In the genomic region with DNA sequence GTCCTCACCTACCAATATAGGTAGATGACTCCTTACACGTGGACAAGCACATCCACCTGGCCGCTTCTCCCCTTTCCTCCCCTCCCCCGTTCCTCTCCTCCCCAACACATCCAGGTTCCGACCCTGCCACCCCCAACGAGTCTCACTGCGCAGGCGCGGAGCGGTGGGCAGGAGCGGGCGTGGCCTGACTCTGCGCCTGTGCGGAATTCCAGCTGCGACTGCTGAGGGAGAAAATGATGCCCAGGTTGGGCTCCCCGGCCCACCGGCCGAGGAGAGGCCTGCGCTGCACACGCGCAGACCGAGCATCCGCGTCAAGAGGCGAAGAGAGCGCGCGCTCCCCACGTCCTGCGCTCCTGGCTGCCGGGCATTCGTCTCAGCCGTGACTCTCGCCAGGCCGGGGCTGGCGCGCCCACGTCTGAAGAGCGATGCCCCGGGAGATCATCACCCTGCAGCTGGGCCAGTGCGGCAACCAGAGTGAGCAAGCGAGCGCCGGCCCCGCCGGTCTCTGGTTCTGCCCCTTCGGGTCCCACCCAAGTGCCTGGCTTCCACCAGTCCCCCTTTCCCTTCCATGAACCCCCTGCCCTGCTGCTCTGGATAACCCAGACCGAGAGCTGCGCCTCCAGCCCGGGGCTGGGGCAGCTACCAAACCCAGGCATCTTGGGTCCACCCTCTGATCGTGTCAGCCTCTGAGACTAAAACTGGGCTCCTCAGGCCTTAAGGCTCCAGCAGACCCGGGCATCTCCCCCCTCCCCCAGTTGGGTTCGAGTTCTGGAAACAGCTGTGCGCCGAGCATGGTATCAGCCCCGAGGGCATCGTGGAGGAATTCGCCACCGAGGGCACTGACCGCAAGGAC, we compare ENCODE assay signal across 1 cellular context.
TF ChIP-seq lines count a peak whose summit lies in the region.

A gene (plus strand): TSS at position 206 of the 853 bp plus-strand sequence. CDS start 220 bp downstream, at position 426.

TF ChIP-seq in GM12878, 131 proteins besides CTCF, POLR2A, EP300 and RAD21 (continued from another document):
- TF ChIP-seq, protein P1, sequence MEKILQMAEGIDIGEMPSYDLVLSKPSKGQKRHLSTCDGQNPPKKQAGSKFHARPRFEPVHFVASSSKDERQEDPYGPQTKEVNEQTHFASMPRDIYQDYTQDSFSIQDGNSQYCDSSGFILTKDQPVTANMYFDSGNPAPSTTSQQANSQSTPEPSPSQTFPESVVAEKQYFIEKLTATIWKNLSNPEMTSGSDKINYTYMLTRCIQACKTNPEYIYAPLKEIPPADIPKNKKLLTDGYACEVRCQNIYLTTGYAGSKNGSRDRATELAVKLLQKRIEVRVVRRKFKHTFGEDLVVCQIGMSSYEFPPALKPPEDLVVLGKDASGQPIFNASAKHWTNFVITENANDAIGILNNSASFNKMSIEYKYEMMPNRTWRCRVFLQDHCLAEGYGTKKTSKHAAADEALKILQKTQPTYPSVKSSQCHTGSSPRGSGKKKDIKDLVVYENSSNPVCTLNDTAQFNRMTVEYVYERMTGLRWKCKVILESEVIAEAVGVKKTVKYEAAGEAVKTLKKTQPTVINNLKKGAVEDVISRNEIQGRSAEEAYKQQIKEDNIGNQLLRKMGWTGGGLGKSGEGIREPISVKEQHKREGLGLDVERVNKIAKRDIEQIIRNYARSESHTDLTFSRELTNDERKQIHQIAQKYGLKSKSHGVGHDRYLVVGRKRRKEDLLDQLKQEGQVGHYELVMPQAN (conservative IDR thresholded peaks at IDR 0.05): 0 out of 2 replicates have a peak, but pooled peaks have one; percentile 30
- TF ChIP-seq, protein P2, sequence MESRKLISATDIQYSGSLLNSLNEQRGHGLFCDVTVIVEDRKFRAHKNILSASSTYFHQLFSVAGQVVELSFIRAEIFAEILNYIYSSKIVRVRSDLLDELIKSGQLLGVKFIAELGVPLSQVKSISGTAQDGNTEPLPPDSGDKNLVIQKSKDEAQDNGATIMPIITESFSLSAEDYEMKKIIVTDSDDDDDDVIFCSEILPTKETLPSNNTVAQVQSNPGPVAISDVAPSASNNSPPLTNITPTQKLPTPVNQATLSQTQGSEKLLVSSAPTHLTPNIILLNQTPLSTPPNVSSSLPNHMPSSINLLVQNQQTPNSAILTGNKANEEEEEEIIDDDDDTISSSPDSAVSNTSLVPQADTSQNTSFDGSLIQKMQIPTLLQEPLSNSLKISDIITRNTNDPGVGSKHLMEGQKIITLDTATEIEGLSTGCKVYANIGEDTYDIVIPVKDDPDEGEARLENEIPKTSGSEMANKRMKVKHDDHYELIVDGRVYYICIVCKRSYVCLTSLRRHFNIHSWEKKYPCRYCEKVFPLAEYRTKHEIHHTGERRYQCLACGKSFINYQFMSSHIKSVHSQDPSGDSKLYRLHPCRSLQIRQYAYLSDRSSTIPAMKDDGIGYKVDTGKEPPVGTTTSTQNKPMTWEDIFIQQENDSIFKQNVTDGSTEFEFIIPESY (IDR thresholded peaks at IDR 0.05): no peak
- TF ChIP-seq SMARCA5 (IDR thresholded peaks at IDR 0.05) (no peak), ESRRA (IDR thresholded peaks at IDR 0.05; ENCODE audit: low read length) (no peak), WRNIP1 (IDR thresholded peaks at IDR 0.05; ENCODE audit: borderline replicate concordance, low read depth, low read length) (no peak), MXI1 (IDR thresholded peaks at IDR 0.05; ENCODE audit: low read depth, low read length) (peak; percentile 56; the same call in 1 of the 2 replicates), BHLHE40 (IDR thresholded peaks at IDR 0.05; ENCODE audit: borderline replicate concordance in 1 of 2, low read depth in 2 of 2, low read length in 1 of 2) (peak in 1 of 2 experiments; percentile 31; a peak in 1 of 4 replicates), RAD51 (IDR thresholded peaks at IDR 0.05) (no peak), SP1 (IDR thresholded peaks at IDR 0.05; ENCODE audit: low read depth, low read length) (peak; percentile 23), CEBPB (IDR thresholded peaks at IDR 0.05; ENCODE audit: borderline replicate concordance in 1 of 2, low read depth in 2 of 2, low read length in 2 of 2) (no peak), PAX8 (IDR thresholded peaks at IDR 0.05) (no peak), BACH1 (IDR thresholded peaks at IDR 0.05; ENCODE audit: borderline replicate concordance) (0 out of 2 replicates have a peak, but pooled peaks have one; percentile 29), IRF4 (IDR thresholded peaks at IDR 0.05; ENCODE audit: low read depth, low read length) (no peak), TARDBP (IDR thresholded peaks at IDR 0.05; ENCODE audit: borderline replicate concordance) (no peak), ZNF207 (IDR thresholded peaks at IDR 0.05; ENCODE audit: borderline replicate concordance) (peak; percentile 47; the same call in 1 of the 2 replicates), RBBP5 (conservative IDR thresholded peaks at IDR 0.05) (no peak), FOS (IDR thresholded peaks at IDR 0.05; ENCODE audit: borderline replicate concordance, extremely low read depth, insufficient read length) (no peak), MEF2A (IDR thresholded peaks at IDR 0.05; ENCODE audit: insufficient read depth, low read depth, low read length) (no peak), SMAD5 (IDR thresholded peaks at IDR 0.05; ENCODE audit: low read depth) (no peak), EGR1 (IDR thresholded peaks at IDR 0.05; ENCODE audit: borderline replicate concordance in 1 of 2, low read depth in 2 of 2, low read length in 2 of 2) (0 out of 3 replicates have a peak, but pooled peaks of 1 of the 2 experiments have one; percentile 14), TCF12 (IDR thresholded peaks at IDR 0.05; ENCODE audit: low read depth, low read length) (0 out of 2 replicates have a peak, but pooled peaks have one; percentile 7), CBX5 (IDR thresholded peaks at IDR 0.05; ENCODE audit: low read depth) (no peak), RELA (IDR thresholded peaks at IDR 0.05; ENCODE audit: borderline replicate concordance, partially characterized antibody) (no peak), LARP7 (IDR thresholded peaks at IDR 0.05) (peak; percentile 66; the same call in 1 of the 2 replicates), GATAD2B (conservative IDR thresholded peaks at IDR 0.05; ENCODE audit: low read depth) (peak; percentile 61; the same call in 1 of the 2 replicates), HDGF (IDR thresholded peaks at IDR 0.05) (peak; percentile 78; the same call in 1 of the 2 replicates), ETV6 (conservative IDR thresholded peaks at IDR 0.05 in 1 of 2, IDR thresholded peaks at IDR 0.05 in 1 of 2; ENCODE audit: borderline replicate concordance in 1 of 2, low read depth in 1 of 2) (no peak), NRF1 (conservative IDR thresholded peaks at IDR 0.05; ENCODE audit: low read depth, low read length) (peak; percentile 83), EED (IDR thresholded peaks at IDR 0.05; ENCODE audit: low read depth) (peak; percentile 41; the same call in 1 of the 2 replicates), POLR2AphosphoS2 (IDR thresholded peaks at IDR 0.05; ENCODE audit: low read depth, low read length) (0 out of 2 replicates have a peak, but pooled peaks have one; percentile 44), TAF1 (IDR thresholded peaks at IDR 0.05; ENCODE audit: borderline replicate concordance, low read depth, low read length) (peak; percentile 24; the same call in 1 of the 2 replicates), CHD1 (IDR thresholded peaks at IDR 0.05; ENCODE audit: low read depth, low read length) (0 out of 2 replicates have a peak, but pooled peaks have one; percentile 68), ZNF384 (IDR thresholded peaks at IDR 0.05; ENCODE audit: borderline replicate concordance, low read depth, low read length) (no peak), HDAC6 (IDR thresholded peaks at IDR 0.05; ENCODE audit: unreplicated experiment) (no peak)
- TF ChIP-seq, protein P3, sequence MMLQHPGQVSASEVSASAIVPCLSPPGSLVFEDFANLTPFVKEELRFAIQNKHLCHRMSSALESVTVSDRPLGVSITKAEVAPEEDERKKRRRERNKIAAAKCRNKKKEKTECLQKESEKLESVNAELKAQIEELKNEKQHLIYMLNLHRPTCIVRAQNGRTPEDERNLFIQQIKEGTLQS (IDR thresholded peaks at IDR 0.05; ENCODE audit: borderline replicate concordance, extremely low read depth, low read depth, low read length): no peak
- TF ChIP-seq, protein P4, sequence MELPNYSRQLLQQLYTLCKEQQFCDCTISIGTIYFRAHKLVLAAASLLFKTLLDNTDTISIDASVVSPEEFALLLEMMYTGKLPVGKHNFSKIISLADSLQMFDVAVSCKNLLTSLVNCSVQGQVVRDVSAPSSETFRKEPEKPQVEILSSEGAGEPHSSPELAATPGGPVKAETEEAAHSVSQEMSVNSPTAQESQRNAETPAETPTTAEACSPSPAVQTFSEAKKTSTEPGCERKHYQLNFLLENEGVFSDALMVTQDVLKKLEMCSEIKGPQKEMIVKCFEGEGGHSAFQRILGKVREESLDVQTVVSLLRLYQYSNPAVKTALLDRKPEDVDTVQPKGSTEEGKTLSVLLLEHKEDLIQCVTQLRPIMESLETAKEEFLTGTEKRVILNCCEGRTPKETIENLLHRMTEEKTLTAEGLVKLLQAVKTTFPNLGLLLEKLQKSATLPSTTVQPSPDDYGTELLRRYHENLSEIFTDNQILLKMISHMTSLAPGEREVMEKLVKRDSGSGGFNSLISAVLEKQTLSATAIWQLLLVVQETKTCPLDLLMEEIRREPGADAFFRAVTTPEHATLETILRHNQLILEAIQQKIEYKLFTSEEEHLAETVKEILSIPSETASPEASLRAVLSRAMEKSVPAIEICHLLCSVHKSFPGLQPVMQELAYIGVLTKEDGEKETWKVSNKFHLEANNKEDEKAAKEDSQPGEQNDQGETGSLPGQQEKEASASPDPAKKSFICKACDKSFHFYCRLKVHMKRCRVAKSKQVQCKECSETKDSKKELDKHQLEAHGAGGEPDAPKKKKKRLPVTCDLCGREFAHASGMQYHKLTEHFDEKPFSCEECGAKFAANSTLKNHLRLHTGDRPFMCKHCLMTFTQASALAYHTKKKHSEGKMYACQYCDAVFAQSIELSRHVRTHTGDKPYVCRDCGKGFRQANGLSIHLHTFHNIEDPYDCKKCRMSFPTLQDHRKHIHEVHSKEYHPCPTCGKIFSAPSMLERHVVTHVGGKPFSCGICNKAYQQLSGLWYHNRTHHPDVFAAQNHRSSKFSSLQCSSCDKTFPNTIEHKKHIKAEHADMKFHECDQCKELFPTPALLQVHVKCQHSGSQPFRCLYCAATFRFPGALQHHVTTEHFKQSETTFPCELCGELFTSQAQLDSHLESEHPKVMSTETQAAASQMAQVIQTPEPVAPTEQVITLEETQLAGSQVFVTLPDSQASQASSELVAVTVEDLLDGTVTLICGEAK (IDR thresholded peaks at IDR 0.05; ENCODE audit: borderline replicate concordance): no peak; the same call in 1 of the 2 replicates
- TF ChIP-seq, protein P5, sequence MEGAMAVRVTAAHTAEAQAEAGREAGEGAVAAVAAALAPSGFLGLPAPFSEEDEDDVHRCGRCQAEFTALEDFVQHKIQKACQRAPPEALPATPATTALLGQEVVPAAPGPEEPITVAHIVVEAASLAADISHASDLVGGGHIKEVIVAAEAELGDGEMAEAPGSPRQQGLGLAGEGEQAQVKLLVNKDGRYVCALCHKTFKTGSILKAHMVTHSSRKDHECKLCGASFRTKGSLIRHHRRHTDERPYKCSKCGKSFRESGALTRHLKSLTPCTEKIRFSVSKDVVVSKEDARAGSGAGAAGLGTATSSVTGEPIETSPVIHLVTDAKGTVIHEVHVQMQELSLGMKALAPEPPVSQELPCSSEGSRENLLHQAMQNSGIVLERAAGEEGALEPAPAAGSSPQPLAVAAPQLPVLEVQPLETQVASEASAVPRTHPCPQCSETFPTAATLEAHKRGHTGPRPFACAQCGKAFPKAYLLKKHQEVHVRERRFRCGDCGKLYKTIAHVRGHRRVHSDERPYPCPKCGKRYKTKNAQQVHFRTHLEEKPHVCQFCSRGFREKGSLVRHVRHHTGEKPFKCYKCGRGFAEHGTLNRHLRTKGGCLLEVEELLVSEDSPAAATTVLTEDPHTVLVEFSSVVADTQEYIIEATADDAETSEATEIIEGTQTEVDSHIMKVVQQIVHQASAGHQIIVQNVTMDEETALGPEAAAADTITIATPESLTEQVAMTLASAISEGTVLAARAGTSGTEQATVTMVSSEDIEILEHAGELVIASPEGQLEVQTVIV (IDR thresholded peaks at IDR 0.05; ENCODE audit: borderline replicate concordance, partially characterized antibody): no peak
